Comparison of ENCODE assay signal across 20 cellular contexts in the genomic region with DNA sequence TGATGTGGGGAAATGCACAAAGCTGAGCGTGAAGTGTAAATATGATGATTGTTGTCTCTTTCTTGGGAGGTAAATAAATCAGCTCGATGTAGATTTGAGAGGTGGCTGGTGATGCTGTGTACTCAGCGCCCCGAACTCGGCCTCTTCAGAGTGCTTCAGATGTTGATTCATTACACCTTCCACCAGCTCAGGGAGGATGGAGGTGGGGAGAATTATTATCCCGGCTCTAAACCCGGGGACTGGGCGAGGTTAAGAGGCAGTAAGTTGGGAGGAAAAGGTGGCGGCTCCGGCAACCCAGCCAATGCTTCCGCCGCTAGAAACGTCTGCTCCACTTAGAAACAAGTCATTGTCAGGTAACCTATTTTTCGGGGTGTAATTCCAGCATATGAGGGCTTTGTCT.
"Had no signal": no experiment of that assay in that cellular context is flagged by ENCODE, and none has a peak within 500 bp of the region (broad histone marks: within the 10 kb centered on the region; RNA-seq: fewer than 3 reads in every experiment).

No MANE protein-coding gene starts in this region.

- H3K27me3 ChIP-seq: testis had no signal

- H3K4me3 Mint-ChIP-seq: activated B cell treated with CpG ODN at 0.5 μM for 24 hours; activated CD4-positive, alpha-beta memory T cell treated with anti-CD3 and anti-CD28 coated beads, Interleukin-2, amount 10 ng/mL, durations not matched to agents 7 days and 5 days; neural crest cell; stimulated activated memory B cell treated with anti-CD40 and anti-IgM and Interleukin-4, amounts not matched to agents 10 μg/mL and 1 μg/mL and 100 μg/mL, for 72 hours had no signal

- H3K9me3 Mint-ChIP-seq: activated B cell treated with CpG ODN at 0.5 μM for 24 hours; activated CD4-positive, alpha-beta memory T cell treated with anti-CD3 and anti-CD28 coated beads, Interleukin-2, amount 10 ng/mL, durations not matched to agents 7 days and 5 days; activated T-helper 2 cell treated with anti-CD3 and anti-CD28 coated beads, Interferon-gamma antibody, Interleukin-2, Interleukin-4, amounts not matched to agents 10 μg/mL and 5 μg/mL and 100 μg/mL, durations not matched to agents 14 hours and 24 hours and 36 hours; neural crest cell; stimulated activated memory B cell treated with anti-CD40 and anti-IgM and Interleukin-4, amounts not matched to agents 10 μg/mL and 1 μg/mL and 100 μg/mL, for 72 hours had no signal

- H3K4me3 ChIP-seq: dorsolateral prefrontal cortex, hepatocyte, lung, spleen, testis, upper lobe of left lung had no signal

- H3K4me2 ChIP-seq: hepatocyte had no signal

- ATAC-seq: left colon had no signal

- H3K27ac ChIP-seq: brain microvascular endothelial cell, hepatocyte, spleen, testis, upper lobe of left lung had no signal

- H2AFZ ChIP-seq: hepatocyte had no signal

- H3K4me1 Mint-ChIP-seq: activated CD4-positive, alpha-beta memory T cell treated with anti-CD3 and anti-CD28 coated beads, Interleukin-2, amount 10 ng/mL, durations not matched to agents 7 days and 5 days had no signal

- H3K79me2 ChIP-seq: hepatocyte had no signal

- H3K9me3 ChIP-seq: spleen, testis, upper lobe of left lung had no signal

- DNase-seq: activated B cell treated with CpG ODN at 0.5 μM for 24 hours; activated CD4-positive, alpha-beta memory T cell treated with anti-CD3 and anti-CD28 coated beads, Interleukin-2, amount 10 ng/mL, durations not matched to agents 7 days and 5 days; activated CD4-positive, alpha-beta T cell treated with anti-CD3 and anti-CD28 coated beads for 4 hours; activated naive CD4-positive, alpha-beta T cell treated with Interleukin-2 at 50 U/mL for 16 hours; activated T-cell treated with anti-CD3 and anti-CD28 coated beads, Interleukin-2, amount 50 U/mL, for 1 hour; anterior cingulate cortex; brain microvascular endothelial cell; central memory CD4-positive, alpha-beta T cell; dorsolateral prefrontal cortex; left colon; midbrain; spleen; stimulated activated CD4-positive, alpha-beta T cell treated with anti-CD3 and anti-CD28 coated beads, Interleukin-4, amount 100 ng/mL, for 4 hours; testis had no signal

- H3K27ac Mint-ChIP-seq: activated B cell treated with CpG ODN at 0.5 μM for 24 hours; activated CD4-positive, alpha-beta memory T cell treated with anti-CD3 and anti-CD28 coated beads, Interleukin-2, amount 10 ng/mL, durations not matched to agents 7 days and 5 days; activated T-helper 2 cell treated with anti-CD3 and anti-CD28 coated beads, Interferon-gamma antibody, Interleukin-2, Interleukin-4, amounts not matched to agents 10 μg/mL and 5 μg/mL and 100 μg/mL, durations not matched to agents 14 hours and 24 hours and 36 hours; stimulated activated memory B cell treated with anti-CD40 and anti-IgM and Interleukin-4, amounts not matched to agents 10 μg/mL and 1 μg/mL and 100 μg/mL, for 72 hours had no signal

- H3K4me1 ChIP-seq: testis, upper lobe of left lung had no signal

- H3K36me3 ChIP-seq: brain microvascular endothelial cell, spleen, upper lobe of left lung had no signal
